Comparison of ENCODE assay signal across 30 cellular contexts in the genomic region with DNA sequence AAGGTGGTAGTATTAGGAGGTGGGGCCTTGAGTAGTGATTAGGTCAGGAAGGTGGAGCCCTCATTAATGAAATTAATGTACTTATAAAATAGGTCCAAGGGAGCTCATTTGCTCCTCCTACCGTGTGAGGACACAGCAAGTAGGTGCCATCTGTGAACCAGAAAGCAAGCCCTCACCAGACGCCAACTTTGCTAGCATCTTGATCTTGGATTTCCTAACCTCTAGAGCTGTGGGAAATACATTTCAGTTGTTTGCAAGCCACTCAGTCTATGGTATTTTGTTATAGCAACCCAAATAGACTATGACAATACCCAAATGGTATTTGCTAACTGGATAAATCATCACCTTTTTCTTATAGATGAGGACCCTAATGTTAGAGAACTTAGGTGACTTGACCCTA.
A peak's percentile ranks its signal among the peaks of the same experiment; 100 is the strongest.
DNase-seq lines count a peak whose midpoint lies in the region; ATAC-seq, FAIRE-seq and TF ChIP-seq lines count a peak whose summit lies in the region.
"Had no signal": no experiment of that assay in that cellular context is flagged by ENCODE, and none has a peak within 500 bp of the region (broad histone marks: within the 10 kb centered on the region; RNA-seq: fewer than 3 reads in every experiment).

No MANE protein-coding gene starts in this region.

- H3K79me2 ChIP-seq in astrocyte (ENCODE audit: insufficient read depth, low read length) (no peaks in the 10 kb centered on the region), HepG2 (ENCODE audit: insufficient read depth, low read length) (no peaks in the 10 kb centered on the region)

- H3K9me3 ChIP-seq in astrocyte (ENCODE audit: insufficient read depth, low read depth, low read length) (no peaks in the 10 kb centered on the region), HepG2 (ENCODE audit: low read length) (no peaks in the 10 kb centered on the region)
- H3K9me3 ChIP-seq: SJCRH30 had no signal

- no peak for TF ChIP-seq RAD21 in HepG2 (CRISPR knock-in tag; IDR thresholded peaks at IDR 0.05)

- H3K4me3 Mint-ChIP-seq in astrocyte (ENCODE audit: unreplicated experiment) = no peak overlapping the region
- H3K4me3 Mint-ChIP-seq in nephron progenitor cell = no peak overlapping the region
- H3K4me3 Mint-ChIP-seq: CD8-positive, alpha-beta T cell had no signal

- CTCF ChIA-PET in HepG2 (lab: Yijun Ruan, JAX; ENCODE audit: low intra/inter-chr PET ratio, low total read pairs) = no interaction called here

- H2AFZ ChIP-seq in astrocyte (ENCODE audit: low read depth, low read length) (no peak overlapping the region), HepG2 (ENCODE audit: low read length) (no peak overlapping the region)
- H2AFZ ChIP-seq: PC-9 had no signal

- no peak for TF ChIP-seq EP300 in HepG2 (IDR thresholded peaks at IDR 0.05; ENCODE audit: low read depth in 2 of 2, low read length in 2 of 2)
- TF ChIP-seq EP300 in HepG2 (CRISPR knock-in tag; IDR thresholded peaks at IDR 0.05; ENCODE audit: borderline replicate concordance) = no peak

- H3K9ac ChIP-seq in astrocyte (ENCODE audit: low read length) (no peak overlapping the region), HepG2 (ENCODE audit: insufficient read depth, low read depth, low read length) (no peak overlapping the region)

- intact Hi-C loops in HepG2 (cut with micrococcal nuclease; ENCODE audit: unreplicated experiment) = no loop called here

- H3K4me1 ChIP-seq in astrocyte (ENCODE audit: insufficient read depth, low read length) (peaks cover 7% of the 10 kb centered on the region), HepG2 (ENCODE audit: insufficient read depth, low read length) (no peaks in the 10 kb centered on the region)
- H3K4me1 ChIP-seq: SJCRH30 had no signal

- no peak overlapping the region for H3K27ac ChIP-seq in astrocyte (ENCODE audit: low read depth, low read length)
- no peak overlapping the region for H3K27ac ChIP-seq in HepG2 (ENCODE audit: extremely low read length, insufficient read depth, low read length)
- H3K27ac ChIP-seq: C4-2B, HL-60, PC-9, SJCRH30 had no signal

- H3K27me3 Mint-ChIP-seq in astrocyte (ENCODE audit: low read depth, unreplicated experiment) (peaks cover 3% of the 10 kb centered on the region), nephron progenitor cell (ENCODE audit: low read depth, poor library complexity) (peaks cover 12% of the 10 kb centered on the region)

- in situ Hi-C loops in HepG2 (cut with HindIII; ENCODE audit: extremely low pct_ligation_motif_present, low pct_unique_long_range_greater_than_20kb) = no loop called here

- no peak overlapping the region for H3K4me3 ChIP-seq in astrocyte (ENCODE audit: insufficient read depth, low read depth, low read length)
- H3K4me3 ChIP-seq in HepG2 (replicated peaks in 1 of 3; ENCODE audit: insufficient read depth in 1 of 3, low read depth in 2 of 3, low read length in 3 of 3) = no peak overlapping the region
- H3K4me3 ChIP-seq: K562, PC-9, SJCRH30 had no signal

- H3K4me1 Mint-ChIP-seq in astrocyte (ENCODE audit: low read depth, unreplicated experiment) (peaks cover 27% of the 10 kb centered on the region), nephron progenitor cell (peaks cover 45% of the 10 kb centered on the region)

- H4K20me1 ChIP-seq in astrocyte (ENCODE audit: insufficient read depth, low read length) (no peaks in the 10 kb centered on the region), HepG2 (ENCODE audit: insufficient read depth, low read length) (no peaks in the 10 kb centered on the region)

- no peaks in the 10 kb centered on the region for H3K36me3 ChIP-seq in astrocyte (ENCODE audit: insufficient read depth, low read length)
- H3K36me3 ChIP-seq in HepG2 (replicated peaks in 1 of 2; ENCODE audit: control insufficient read depth in 1 of 2, insufficient read depth in 2 of 2, low read length in 2 of 2) = no peaks in the 10 kb centered on the region
- H3K36me3 ChIP-seq: SJCRH30 had no signal

- H3K27ac Mint-ChIP-seq in astrocyte (ENCODE audit: unreplicated experiment) (peak overlapping the region; percentile 92), nephron progenitor cell (peak overlapping the region; percentile 44)
- H3K27ac Mint-ChIP-seq: CD8-positive, alpha-beta T cell had no signal

- DNase-seq in AG08395 (ENCODE audit: low spot score) (peak; percentile 10), GM04503 (ENCODE audit: low read depth) (peak; percentile 29), astrocyte (ENCODE audit: low read depth) (no peak), nephron progenitor cell (no peak), HepG2 (ENCODE audit: low spot score) (no peak), foreskin melanocyte (no peak)
- DNase-seq: 8988T; ACHN; AML-193; CD8-positive, alpha-beta T cell; DMS 273 treated with DMSO at 0.1 percent for 48 hours; DMS79; Kasumi-1; MV-4-11; NCI-H1105; NCI-H1436 treated with DMSO at 0.1 percent for 48 hours; NCI-H187 treated with DMSO at 0.1 percent for 48 hours; NCI-H2107; NCI-H524 treated with DMSO at 0.1 percent for 48 hours; NCI-H774; PC-9; SJCRH30 had no signal

- TF ChIP-seq POLR2A in HepG2 (IDR thresholded peaks at IDR 0.05; ENCODE audit: insufficient read depth in 1 of 2, low read depth in 2 of 2, low read length in 2 of 2) = no peak

- no peaks in the 10 kb centered on the region for H3K27me3 ChIP-seq in astrocyte (ENCODE audit: insufficient read depth, low read length)
- H3K27me3 ChIP-seq in HepG2 (ENCODE audit: control insufficient read depth in 1 of 2, insufficient read depth in 2 of 2, low read length in 2 of 2) = no peaks in the 10 kb centered on the region
- H3K27me3 ChIP-seq: SJCRH30 had no signal

- H3K36me3 Mint-ChIP-seq in astrocyte (ENCODE audit: low read depth, unreplicated experiment) = no peaks in the 10 kb centered on the region
- no peaks in the 10 kb centered on the region for H3K36me3 Mint-ChIP-seq in nephron progenitor cell (ENCODE audit: low read depth)
- H3K36me3 Mint-ChIP-seq: CD8-positive, alpha-beta T cell had no signal

- BruUV-seq in HepG2 (replicated peaks; lab: Mats Ljungman, UMichigan) = no TSS peak

- no peak for TF ChIP-seq CTCF in astrocyte (IDR thresholded peaks at IDR 0.05; ENCODE audit: insufficient read depth, low read depth, low read length)
- no peak for TF ChIP-seq CTCF in nephron progenitor cell (IDR thresholded peaks at IDR 0.05)
- TF ChIP-seq CTCF in HepG2 (CRISPR knock-in tag; IDR thresholded peaks at IDR 0.05) = no peak

- WGBS in HepG2 (ENCODE audit: low lambda C conversion rate) = 0% methylated on average over 2 of the region's 2 CpGs

- H3K9me3 Mint-ChIP-seq in astrocyte (ENCODE audit: unreplicated experiment) = no peaks in the 10 kb centered on the region
- peaks cover 6% of the 10 kb centered on the region for H3K9me3 Mint-ChIP-seq in nephron progenitor cell
- H3K9me3 Mint-ChIP-seq: CD8-positive, alpha-beta T cell had no signal

- no peak overlapping the region for H3K4me2 ChIP-seq in astrocyte (ENCODE audit: low read length)
- no peak overlapping the region for H3K4me2 ChIP-seq in HepG2 (ENCODE audit: low read depth, low read length)
- H3K4me2 ChIP-seq: PC-9 had no signal

- POLR2A ChIA-PET in HepG2 (lab: Yijun Ruan, JAX) = no interaction called here

- FAIRE-seq in astrocyte (lab: Jason Lieb, UNC) = no peak
- no peak for FAIRE-seq in HepG2 (lab: Jason Lieb, UNC)
- FAIRE-seq: K562 had no signal

- ATAC-seq in HepG2 (no peak), HG03520 (IDR thresholded peaks at IDR 0.05; ENCODE audit: unreplicated experiment) (no peak), GM19328 (IDR thresholded peaks at IDR 0.05; ENCODE audit: unreplicated experiment) (no peak)
- ATAC-seq: CD8-positive, alpha-beta T cell; HCT116; K562; Right ventricle myocardium inferior; SK-N-SH treated with all-trans-retinoic acid at 6 μM for 48 hours had no signal

TF ChIP-seq in HepG2, 621 proteins besides CTCF, POLR2A, EP300 and RAD21 (continues in another document):
- TF ChIP-seq ZSCAN31 (CRISPR knock-in tag; IDR thresholded peaks at IDR 0.05; ENCODE audit: low read depth) (no peak), ARID2 (CRISPR knock-in tag; IDR thresholded peaks at IDR 0.05; ENCODE audit: borderline replicate concordance) (no peak), ZNF883 (CRISPR knock-in tag; IDR thresholded peaks at IDR 0.05; ENCODE audit: not compliant biosample characterization) (no peak), ARNT (IDR thresholded peaks at IDR 0.05) (no peak), SP1 (IDR thresholded peaks at IDR 0.05) (no peak), SP1 (CRISPR knock-in tag; IDR thresholded peaks at IDR 0.05) (no peak), FOSL2 (CRISPR knock-in tag; IDR thresholded peaks at IDR 0.05) (no peak)
- TF ChIP-seq, protein P1, sequence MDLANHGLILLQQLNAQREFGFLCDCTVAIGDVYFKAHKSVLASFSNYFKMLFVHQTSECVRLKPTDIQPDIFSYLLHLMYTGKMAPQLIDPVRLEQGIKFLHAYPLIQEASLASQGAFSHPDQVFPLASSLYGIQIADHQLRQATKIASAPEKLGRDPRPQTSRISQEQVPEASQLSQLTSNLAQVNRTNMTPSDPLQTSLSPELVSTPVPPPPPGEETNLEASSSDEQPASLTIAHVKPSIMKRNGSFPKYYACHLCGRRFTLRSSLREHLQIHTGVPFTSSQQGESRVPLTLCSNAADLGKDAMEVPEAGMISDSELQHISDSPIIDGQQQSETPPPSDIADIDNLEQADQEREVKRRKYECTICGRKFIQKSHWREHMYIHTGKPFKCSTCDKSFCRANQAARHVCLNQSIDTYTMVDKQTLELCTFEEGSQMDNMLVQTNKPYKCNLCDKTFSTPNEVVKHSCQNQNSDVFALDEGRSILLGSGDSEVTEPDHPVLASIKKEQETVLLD (CRISPR knock-in tag; IDR thresholded peaks at IDR 0.05; ENCODE audit: low read depth) = no peak

Comparison
In these comparisons a context has a peak if more than half of its experiments do, and no peak if none do; other contexts are left out.
1. DNase-seq: peak in AG08395 (single experiment) and GM04503 (single experiment); none in astrocyte (single experiment), nephron progenitor cell (single experiment), HepG2 (single experiment) and foreskin melanocyte (single experiment).